Comparison of ENCODE assay signal across 16 cellular contexts in genomic region chr20:33687993-33688937, GRCh38. TPM values are rescaled to one million over a fixed set of nuclear protein-coding genes. Genes with fewer than 3 reads are reported as not detected.
DNase-seq lines count a peak whose midpoint lies in the region; ATAC-seq, FAIRE-seq and TF ChIP-seq lines count a peak whose summit lies in the region.
"Had no signal": no experiment of that assay in that cellular context is flagged by ENCODE, and none has a peak within 500 bp of the region (broad histone marks: within the 10 kb centered on the region; RNA-seq: fewer than 3 reads in every experiment).

No MANE protein-coding gene starts in this region.

- no peaks in the 10 kb centered on the region for H3K27me3 ChIP-seq in HepG2 (ENCODE audit: control insufficient read depth in 1 of 2, insufficient read depth in 2 of 2, low read length in 2 of 2)
- H3K27me3 ChIP-seq in right lobe of liver: no peaks in the 10 kb centered on the region
- H3K27me3 ChIP-seq: breast epithelium, gastrocnemius medialis had no signal

- in situ Hi-C loops in HepG2 (cut with HindIII; ENCODE audit: extremely low pct_ligation_motif_present, low pct_unique_long_range_greater_than_20kb): no loop called here

- H3K9me3 Mint-ChIP-seq in activated T-helper 17 cell treated with anti-CD3 and anti-CD28 coated beads, Interleukin-2, amount 50 U/mL, for 72 hours: no peaks in the 10 kb centered on the region
- H3K9me3 Mint-ChIP-seq in immature natural killer cell: no peaks in the 10 kb centered on the region
- H3K9me3 Mint-ChIP-seq: activated B cell treated with CpG ODN at 0.5 μM for 24 hours, memory B cell had no signal

- no peak for TF ChIP-seq RAD21 in HepG2 (CRISPR knock-in tag; IDR thresholded peaks at IDR 0.05)

- 50% methylated on average over 3 of the region's 3 CpGs for WGBS in HepG2 (ENCODE audit: low lambda C conversion rate)
- WGBS in right lobe of liver (ENCODE audit: insufficient coverage, low coverage, low lambda C conversion rate, missing lambda C conversion rate): 100% methylated on average over 2 of the region's 3 CpGs

- POLR2A ChIA-PET in HepG2 (lab: Yijun Ruan, JAX): interaction anchor here (0.7 to 1.2 kb wide), 4 partner anchors 14 to 424 kb away, joined by 3 to 4 read pairs (median 3); partner anchors contain the start of gene EIF2S2

- H3K36me3 ChIP-seq in HepG2 (replicated peaks in 1 of 2; ENCODE audit: control insufficient read depth in 1 of 2, insufficient read depth in 2 of 2, low read length in 2 of 2) (no peaks in the 10 kb centered on the region), right lobe of liver (no peaks in the 10 kb centered on the region)
- H3K36me3 ChIP-seq: breast epithelium, gastrocnemius medialis had no signal

- peak overlapping the region; percentile 84 for H3K27ac Mint-ChIP-seq in activated T-helper 17 cell treated with anti-CD3 and anti-CD28 coated beads, Interleukin-2, amount 50 U/mL, for 72 hours
- H3K27ac Mint-ChIP-seq in immature natural killer cell: peak overlapping the region; percentile 19 to 74 (median 58)
- H3K27ac Mint-ChIP-seq: activated B cell treated with CpG ODN at 0.5 μM for 24 hours, memory B cell had no signal

- peak overlapping the region; percentile 47 for H3K4me2 ChIP-seq in HepG2 (ENCODE audit: low read depth, low read length)

- H3K27me3 Mint-ChIP-seq in activated T-helper 17 cell treated with anti-CD3 and anti-CD28 coated beads, Interleukin-2, amount 50 U/mL, for 72 hours: no peaks in the 10 kb centered on the region
- peaks cover 0 to 2% (median 0%) of the 10 kb centered on the region in 3 donors for H3K27me3 Mint-ChIP-seq in immature natural killer cell (ENCODE audit: low read depth in 3 of 3)
- H3K27me3 Mint-ChIP-seq: activated B cell treated with CpG ODN at 0.5 μM for 24 hours, memory B cell had no signal

- TF ChIP-seq POLR2A in HepG2 (IDR thresholded peaks at IDR 0.05; ENCODE audit: insufficient read depth in 1 of 2, low read depth in 2 of 2, low read length in 2 of 2) (no peak), right lobe of liver (IDR thresholded peaks at IDR 0.05) (no peak)

- H3K4me3 ChIP-seq in HepG2 (replicated peaks in 1 of 3; ENCODE audit: insufficient read depth in 1 of 3, low read depth in 2 of 3, low read length in 3 of 3) (peak overlapping the region in 1 of 3 experiments; percentile 1; a peak in 1 of 6 replicates), right lobe of liver (no peak overlapping the region)
- H3K4me3 ChIP-seq: breast epithelium, gastrocnemius medialis, skin epidermis had no signal

- H3K9ac ChIP-seq in HepG2 (ENCODE audit: insufficient read depth, low read depth, low read length): peak overlapping the region; percentile 12; the same call in 1 of the 2 replicates

- intact Hi-C loops in HepG2 (cut with micrococcal nuclease; ENCODE audit: unreplicated experiment) (loop anchor here (2.0 to 5.0 kb wide), 3 partner anchors 15 to 124 kb away; partner anchors contain the start of gene CHMP4B), right lobe of liver (cut with DNase I) (no loop called here), posterior vena cava (cut with DNase I) (no loop called here)

- peak overlapping the region; percentile 23 for H2AFZ ChIP-seq in HepG2 (ENCODE audit: low read length)

- TF ChIP-seq CTCF in HepG2 (CRISPR knock-in tag; IDR thresholded peaks at IDR 0.05) (no peak), right lobe of liver (IDR thresholded peaks at IDR 0.05) (no peak)

- H3K79me2 ChIP-seq in HepG2 (ENCODE audit: insufficient read depth, low read length): peaks cover 18% of the 10 kb centered on the region

- H3K4me3 Mint-ChIP-seq in activated T-helper 17 cell treated with anti-CD3 and anti-CD28 coated beads, Interleukin-2, amount 50 U/mL, for 72 hours: peak overlapping the region; percentile 71
- no peak overlapping the region for H3K4me3 Mint-ChIP-seq in immature natural killer cell
- H3K4me3 Mint-ChIP-seq: activated B cell treated with CpG ODN at 0.5 μM for 24 hours had no signal

- FAIRE-seq in HepG2 (lab: Jason Lieb, UNC): no peak

- no peaks in the 10 kb centered on the region for H3K9me3 ChIP-seq in HepG2 (ENCODE audit: low read length)
- H3K9me3 ChIP-seq in right lobe of liver: no peaks in the 10 kb centered on the region
- H3K9me3 ChIP-seq: breast epithelium, gastrocnemius medialis had no signal

- DNase-seq in HepG2 (ENCODE audit: low spot score) (no peak), right lobe of liver (no peak), immature natural killer cell (no peak), retina (no peak), posterior vena cava (ENCODE audit: low spot score) (no peak), Ammon's horn (ENCODE audit: low spot score) (no peak)
- DNase-seq: activated B cell treated with CpG ODN at 0.5 μM for 24 hours, gastrocnemius medialis, Karpas-422, NCI-H146, NCI-H510A had no signal

- peaks cover 11% of the 10 kb centered on the region for H3K36me3 Mint-ChIP-seq in activated T-helper 17 cell treated with anti-CD3 and anti-CD28 coated beads, Interleukin-2, amount 50 U/mL, for 72 hours (ENCODE audit: low read depth)
- no peaks in the 10 kb centered on the region for H3K36me3 Mint-ChIP-seq in immature natural killer cell
- H3K36me3 Mint-ChIP-seq: memory B cell had no signal

- ATAC-seq in HepG2 (no peak), right lobe of liver (no peak), HG03432 (IDR thresholded peaks at IDR 0.05; ENCODE audit: unreplicated experiment) (no peak)
- peak; percentile 17 for ATAC-seq in activated T-helper 17 cell treated with anti-CD3 and anti-CD28 coated beads, Interleukin-2, amount 50 U/mL, for 72 hours (replicated peaks)
- ATAC-seq: gastrocnemius medialis had no signal

- TF ChIP-seq EP300 in HepG2 (IDR thresholded peaks at IDR 0.05; ENCODE audit: low read depth in 2 of 2, low read length in 2 of 2) (no peak), HepG2 (CRISPR knock-in tag; IDR thresholded peaks at IDR 0.05; ENCODE audit: borderline replicate concordance) (no peak)

- H3K4me1 Mint-ChIP-seq in activated T-helper 17 cell treated with anti-CD3 and anti-CD28 coated beads, Interleukin-2, amount 50 U/mL, for 72 hours: peaks cover 24% of the 10 kb centered on the region
- H3K4me1 Mint-ChIP-seq in immature natural killer cell: peaks cover 30 to 33% of the 10 kb centered on the region in 2 donors

- CTCF ChIA-PET in HepG2 (lab: Yijun Ruan, JAX; ENCODE audit: low intra/inter-chr PET ratio, low total read pairs): no interaction called here

- H3K4me1 ChIP-seq in HepG2 (ENCODE audit: insufficient read depth, low read length): peaks cover 75% of the 10 kb centered on the region
- peaks cover 0 to 3% (median 0%) of the 10 kb centered on the region in 4 donors for H3K4me1 ChIP-seq in right lobe of liver

- no peaks in the 10 kb centered on the region for H4K20me1 ChIP-seq in HepG2 (ENCODE audit: insufficient read depth, low read length)

- H3K27ac ChIP-seq in HepG2 (ENCODE audit: extremely low read length, insufficient read depth, low read length): no peak overlapping the region
- no peak overlapping the region for H3K27ac ChIP-seq in right lobe of liver
- H3K27ac ChIP-seq: breast epithelium, gastrocnemius medialis had no signal

- BruUV-seq in HepG2 (replicated peaks; lab: Mats Ljungman, UMichigan): no TSS peak

RNA-seq across cellular contexts. Expression of gene E2F1, which starts 2.1 kb away (rescaled TPM):
- 25.3 and 39.4 TPM in 2 replicates for total RNA-seq in HepG2 (2016; rRNA removed; fragmentation: Illumina TruSeq; extraction: Trizol)
- 23.5 and 26.5 TPM in 2 replicates for total RNA-seq in HepG2 (2016; cell fraction: cytosol; rRNA removed; fragmentation: Illumina TruSeq; extraction: Trizol; ENCODE audit: low read depth)
- 22.9 and 41.6 TPM in 2 replicates for total RNA-seq in HepG2 (2016; cell fraction: insoluble cytoplasmic fraction; rRNA removed; fragmentation: Illumina TruSeq; extraction: Trizol)
- total RNA-seq in HepG2 (2016; cell fraction: membrane; rRNA removed; fragmentation: Illumina TruSeq; extraction: Trizol): 49.7 and 51.9 TPM in 2 replicates
- total RNA-seq in HepG2 (2016; cell fraction: nucleus; rRNA removed; fragmentation: Illumina TruSeq; extraction: Trizol): 29.5 and 34.7 TPM in 2 replicates
- polyA plus RNA-seq in HepG2 (2011; rRNA removed): 22.5 and 25.5 TPM in 2 replicates
- polyA plus RNA-seq in HepG2 (2011; cell fraction: cytosol; rRNA removed): 14.5 and 25.4 TPM in 2 replicates
- polyA plus RNA-seq in HepG2 (2011; cell fraction: nucleus; rRNA removed): 50.7 and 66.4 TPM in 2 replicates
- polyA plus RNA-seq in HepG2 (2012): 14.4 and 23.5 TPM in 2 replicates
- polyA plus RNA-seq in HepG2 (2016; cell fraction: cytosol; fragmentation: Illumina TruSeq; extraction: Trizol; ENCODE audit: low read depth): 39.6 and 41.6 TPM in 2 replicates
- 32.3 and 37.3 TPM in 2 replicates for polyA plus RNA-seq in HepG2 (2016; cell fraction: insoluble cytoplasmic fraction; fragmentation: Illumina TruSeq; extraction: Trizol; ENCODE audit: low read depth)
- 56.5 and 59.4 TPM in 2 replicates for polyA plus RNA-seq in HepG2 (2016; cell fraction: membrane; fragmentation: Illumina TruSeq; extraction: Trizol; ENCODE audit: low read depth)
- polyA plus RNA-seq in HepG2 (2016; cell fraction: nucleus; fragmentation: Illumina TruSeq; extraction: Trizol; ENCODE audit: insufficient read depth, low read depth): 97.6 and 106 TPM in 2 replicates
- 35.0 and 64.5 TPM in 2 replicates for polyA minus RNA-seq in HepG2 (2011; rRNA and poly(A)+ RNA removed; ENCODE audit: low replicate concordance)
- polyA minus RNA-seq in HepG2 (2011; cell fraction: cytosol; rRNA and poly(A)+ RNA removed): 7.4 and 10.7 TPM in 2 replicates
- polyA minus RNA-seq in HepG2 (2011; cell fraction: nucleus; rRNA and poly(A)+ RNA removed): 8.0 and 10.6 TPM in 2 replicates
- 1 to 10 TPM in 2 of 6 experiments, under 1 TPM in 4; 0.24 to 8.8 (median 0.77) TPM for total RNA-seq in right lobe of liver
- total RNA-seq in activated T-helper 17 cell treated with anti-CD3 and anti-CD28 coated beads, Interleukin-2, amount 50 U/mL, for 72 hours: 10 to 100 TPM; 40.2 to 65.4 TPM
- 1 to 10 TPM; 1.5 to 2.5 (median 1.8) TPM for polyA plus RNA-seq in immature natural killer cell
- 1 to 10 TPM; 2.0 to 2.2 TPM for total RNA-seq in posterior vena cava

RNA-seq across cellular contexts. Expression of gene NECAB3, which starts 14.0 kb away (rescaled TPM):
- total RNA-seq in HepG2 (2016; rRNA removed; fragmentation: Illumina TruSeq; extraction: Trizol) (26.4 and 61.5 TPM in 2 replicates), right lobe of liver (10 to 100 TPM; 13.2 to 21.9 (median 19.2) TPM), posterior vena cava (10 to 100 TPM; 25.5 to 36.6 TPM)
- total RNA-seq in HepG2 (2016; cell fraction: cytosol; rRNA removed; fragmentation: Illumina TruSeq; extraction: Trizol; ENCODE audit: low read depth): 43.9 and 46.0 TPM in 2 replicates
- total RNA-seq in HepG2 (2016; cell fraction: insoluble cytoplasmic fraction; rRNA removed; fragmentation: Illumina TruSeq; extraction: Trizol): 23.2 and 62.1 TPM in 2 replicates
- total RNA-seq in HepG2 (2016; cell fraction: membrane; rRNA removed; fragmentation: Illumina TruSeq; extraction: Trizol): 62.7 and 67.8 TPM in 2 replicates
- 71.4 and 86.1 TPM in 2 replicates for total RNA-seq in HepG2 (2016; cell fraction: nucleus; rRNA removed; fragmentation: Illumina TruSeq; extraction: Trizol)
- polyA plus RNA-seq in HepG2 (2011; rRNA removed) (65.5 and 81.8 TPM in 2 replicates), immature natural killer cell (1 to 10 TPM; 2.5 to 3.8 (median 2.9) TPM)
- polyA plus RNA-seq in HepG2 (2011; cell fraction: cytosol; rRNA removed): 30.3 and 70.4 TPM in 2 replicates
- 585 and 688 TPM in 2 replicates for polyA plus RNA-seq in HepG2 (2011; cell fraction: nucleus; rRNA removed)
- 32.0 and 41.2 TPM in 2 replicates for polyA plus RNA-seq in HepG2 (2012)
- 18.6 and 21.1 TPM in 2 replicates for polyA plus RNA-seq in HepG2 (2016; cell fraction: cytosol; fragmentation: Illumina TruSeq; extraction: Trizol; ENCODE audit: low read depth)
- polyA plus RNA-seq in HepG2 (2016; cell fraction: insoluble cytoplasmic fraction; fragmentation: Illumina TruSeq; extraction: Trizol; ENCODE audit: low read depth): 21.8 and 29.6 TPM in 2 replicates
- polyA plus RNA-seq in HepG2 (2016; cell fraction: membrane; fragmentation: Illumina TruSeq; extraction: Trizol; ENCODE audit: low read depth): 29.2 TPM in 2 replicates
- 161 and 163 TPM in 2 replicates for polyA plus RNA-seq in HepG2 (2016; cell fraction: nucleus; fragmentation: Illumina TruSeq; extraction: Trizol; ENCODE audit: insufficient read depth, low read depth)
- 148 and 154 TPM in 2 replicates for polyA minus RNA-seq in HepG2 (2011; rRNA and poly(A)+ RNA removed; ENCODE audit: low replicate concordance)
- 27.1 and 33.2 TPM in 2 replicates for polyA minus RNA-seq in HepG2 (2011; cell fraction: cytosol; rRNA and poly(A)+ RNA removed)
- polyA minus RNA-seq in HepG2 (2011; cell fraction: nucleus; rRNA and poly(A)+ RNA removed): 103 and 112 TPM in 2 replicates
- 10 to 100 TPM; 20.8 to 26.5 TPM for total RNA-seq in activated T-helper 17 cell treated with anti-CD3 and anti-CD28 coated beads, Interleukin-2, amount 50 U/mL, for 72 hours

RNA-seq across cellular contexts. Expression of gene ACTL10, which starts 21.5 kb away (rescaled TPM):
- total RNA-seq in HepG2 (2016; rRNA removed; fragmentation: Illumina TruSeq; extraction: Trizol): not detected in 2 replicates
- not detected in 2 replicates for total RNA-seq in HepG2 (2016; cell fraction: cytosol; rRNA removed; fragmentation: Illumina TruSeq; extraction: Trizol; ENCODE audit: low read depth)
- total RNA-seq in HepG2 (2016; cell fraction: insoluble cytoplasmic fraction; rRNA removed; fragmentation: Illumina TruSeq; extraction: Trizol): not detected in 2 replicates
- total RNA-seq in HepG2 (2016; cell fraction: membrane; rRNA removed; fragmentation: Illumina TruSeq; extraction: Trizol): not detected in 2 replicates
- total RNA-seq in HepG2 (2016; cell fraction: nucleus; rRNA removed; fragmentation: Illumina TruSeq; extraction: Trizol): not detected in 2 replicates
- not detected in 2 replicates for polyA plus RNA-seq in HepG2 (2011; rRNA removed)
- polyA plus RNA-seq in HepG2 (2011; cell fraction: cytosol; rRNA removed): not detected in 2 replicates
- polyA plus RNA-seq in HepG2 (2011; cell fraction: nucleus; rRNA removed): not detected in 2 replicates
- polyA plus RNA-seq in HepG2 (2012): 0.11 and 0.12 TPM in 2 replicates
- polyA plus RNA-seq in HepG2 (2016; cell fraction: cytosol; fragmentation: Illumina TruSeq; extraction: Trizol; ENCODE audit: low read depth): not detected in 2 replicates
- polyA plus RNA-seq in HepG2 (2016; cell fraction: insoluble cytoplasmic fraction; fragmentation: Illumina TruSeq; extraction: Trizol; ENCODE audit: low read depth): not detected in 2 replicates
- polyA plus RNA-seq in HepG2 (2016; cell fraction: membrane; fragmentation: Illumina TruSeq; extraction: Trizol; ENCODE audit: low read depth): not detected in 2 replicates
- not detected in 2 replicates for polyA plus RNA-seq in HepG2 (2016; cell fraction: nucleus; fragmentation: Illumina TruSeq; extraction: Trizol; ENCODE audit: insufficient read depth, low read depth)
- 0.12 and 3.5 TPM in 2 replicates for polyA minus RNA-seq in HepG2 (2011; rRNA and poly(A)+ RNA removed; ENCODE audit: low replicate concordance)
- polyA minus RNA-seq in HepG2 (2011; cell fraction: cytosol; rRNA and poly(A)+ RNA removed): not detected in 2 replicates
- not detected in 2 replicates for polyA minus RNA-seq in HepG2 (2011; cell fraction: nucleus; rRNA and poly(A)+ RNA removed)
- total RNA-seq in right lobe of liver: 1 to 10 TPM in 1 of 6 experiments, under 1 TPM in 4, not detected in 1; 0.20 to 1.1 (median 0.56) TPM
- total RNA-seq in activated T-helper 17 cell treated with anti-CD3 and anti-CD28 coated beads, Interleukin-2, amount 50 U/mL, for 72 hours: 1 to 10 TPM; 1.5 to 2.6 TPM
- 1 to 10 TPM; 3.4 to 7.0 (median 3.9) TPM for polyA plus RNA-seq in immature natural killer cell
- 1 to 10 TPM; 1.2 to 1.4 TPM for total RNA-seq in posterior vena cava

RNA-seq across cellular contexts. Expression of gene C20orf144, which starts 26.1 kb away (rescaled TPM):
- 0.09 and 0.14 TPM in 2 replicates for total RNA-seq in HepG2 (2016; rRNA removed; fragmentation: Illumina TruSeq; extraction: Trizol)
- total RNA-seq in HepG2 (2016; cell fraction: cytosol; rRNA removed; fragmentation: Illumina TruSeq; extraction: Trizol; ENCODE audit: low read depth): 0.30 and 0.35 TPM in 2 replicates
- total RNA-seq in HepG2 (2016; cell fraction: insoluble cytoplasmic fraction; rRNA removed; fragmentation: Illumina TruSeq; extraction: Trizol): 0.11 TPM in 1 of 2 replicates, not detected in the other
- total RNA-seq in HepG2 (2016; cell fraction: membrane; rRNA removed; fragmentation: Illumina TruSeq; extraction: Trizol): 0.37 and 0.38 TPM in 2 replicates
- total RNA-seq in HepG2 (2016; cell fraction: nucleus; rRNA removed; fragmentation: Illumina TruSeq; extraction: Trizol): 0.31 and 0.37 TPM in 2 replicates
- polyA plus RNA-seq in HepG2 (2011; rRNA removed): 0.16 TPM in 2 replicates
- 0.17 and 0.29 TPM in 2 replicates for polyA plus RNA-seq in HepG2 (2011; cell fraction: cytosol; rRNA removed)
- 0.18 and 0.24 TPM in 2 replicates for polyA plus RNA-seq in HepG2 (2011; cell fraction: nucleus; rRNA removed)
- polyA plus RNA-seq in HepG2 (2012): 0.21 and 0.32 TPM in 2 replicates
- 0.12 and 0.15 TPM in 2 replicates for polyA plus RNA-seq in HepG2 (2016; cell fraction: cytosol; fragmentation: Illumina TruSeq; extraction: Trizol; ENCODE audit: low read depth)
- polyA plus RNA-seq in HepG2 (2016; cell fraction: insoluble cytoplasmic fraction; fragmentation: Illumina TruSeq; extraction: Trizol; ENCODE audit: low read depth): 0.20 and 0.21 TPM in 2 replicates
- polyA plus RNA-seq in HepG2 (2016; cell fraction: membrane; fragmentation: Illumina TruSeq; extraction: Trizol; ENCODE audit: low read depth): 0.27 and 0.39 TPM in 2 replicates
- polyA plus RNA-seq in HepG2 (2016; cell fraction: nucleus; fragmentation: Illumina TruSeq; extraction: Trizol; ENCODE audit: insufficient read depth, low read depth): not detected in 2 replicates
- polyA minus RNA-seq in HepG2 (2011; rRNA and poly(A)+ RNA removed; ENCODE audit: low replicate concordance): 0.58 TPM in 1 of 2 replicates, not detected in the other
- polyA minus RNA-seq in HepG2 (2011; cell fraction: cytosol; rRNA and poly(A)+ RNA removed): not detected in 2 replicates
- polyA minus RNA-seq in HepG2 (2011; cell fraction: nucleus; rRNA and poly(A)+ RNA removed): 0.26 TPM in 1 of 2 replicates, not detected in the other
- under 1 TPM in 1 of 6 experiments, not detected in 5; 0.18 TPM for total RNA-seq in right lobe of liver
- total RNA-seq in activated T-helper 17 cell treated with anti-CD3 and anti-CD28 coated beads, Interleukin-2, amount 50 U/mL, for 72 hours: under 1 TPM; 0.26 to 0.41 TPM
- polyA plus RNA-seq in immature natural killer cell: under 1 TPM in 2 of 3 donors, not detected in 1; 0.13 to 0.22 TPM
- total RNA-seq in posterior vena cava: not detected
- total RNA-seq: gastrocnemius medialis had no signal

RNA-seq across cellular contexts. Expression of gene PXMP4, which starts 31.8 kb away (rescaled TPM):
- total RNA-seq in HepG2 (2016; rRNA removed; fragmentation: Illumina TruSeq; extraction: Trizol) (not detected in 2 replicates), right lobe of liver (10 to 100 TPM in 4 of 6 experiments, 1 to 10 TPM in 2; 5.5 to 17.8 (median 12.9) TPM), posterior vena cava (1 to 10 TPM; 5.2 to 9.0 TPM)
- not detected in 2 replicates for total RNA-seq in HepG2 (2016; cell fraction: cytosol; rRNA removed; fragmentation: Illumina TruSeq; extraction: Trizol; ENCODE audit: low read depth)
- total RNA-seq in HepG2 (2016; cell fraction: insoluble cytoplasmic fraction; rRNA removed; fragmentation: Illumina TruSeq; extraction: Trizol): not detected in 2 replicates
- total RNA-seq in HepG2 (2016; cell fraction: membrane; rRNA removed; fragmentation: Illumina TruSeq; extraction: Trizol): not detected in 2 replicates
- total RNA-seq in HepG2 (2016; cell fraction: nucleus; rRNA removed; fragmentation: Illumina TruSeq; extraction: Trizol): not detected in 2 replicates
- polyA plus RNA-seq in HepG2 (2011; rRNA removed) (not detected in 2 replicates), immature natural killer cell (10 to 100 TPM in 2 of 3 donors, 1 to 10 TPM in 1; 6.8 to 16.6 (median 14.1) TPM)
- polyA plus RNA-seq in HepG2 (2011; cell fraction: cytosol; rRNA removed): 0.01 TPM in 1 of 2 replicates, not detected in the other
- not detected in 2 replicates for polyA plus RNA-seq in HepG2 (2011; cell fraction: nucleus; rRNA removed)
- 0.07 TPM in 1 of 2 replicates, not detected in the other for polyA plus RNA-seq in HepG2 (2012)
- polyA plus RNA-seq in HepG2 (2016; cell fraction: cytosol; fragmentation: Illumina TruSeq; extraction: Trizol; ENCODE audit: low read depth): not detected in 2 replicates
- not detected in 2 replicates for polyA plus RNA-seq in HepG2 (2016; cell fraction: insoluble cytoplasmic fraction; fragmentation: Illumina TruSeq; extraction: Trizol; ENCODE audit: low read depth)
- polyA plus RNA-seq in HepG2 (2016; cell fraction: membrane; fragmentation: Illumina TruSeq; extraction: Trizol; ENCODE audit: low read depth): not detected in 2 replicates
- polyA plus RNA-seq in HepG2 (2016; cell fraction: nucleus; fragmentation: Illumina TruSeq; extraction: Trizol; ENCODE audit: insufficient read depth, low read depth): not detected in 2 replicates
- polyA minus RNA-seq in HepG2 (2011; rRNA and poly(A)+ RNA removed; ENCODE audit: low replicate concordance): 0.20 and 11.4 TPM in 2 replicates
- not detected in 2 replicates for polyA minus RNA-seq in HepG2 (2011; cell fraction: cytosol; rRNA and poly(A)+ RNA removed)
- polyA minus RNA-seq in HepG2 (2011; cell fraction: nucleus; rRNA and poly(A)+ RNA removed): not detected in 2 replicates
- 1 to 10 TPM; 6.7 to 8.0 TPM for total RNA-seq in activated T-helper 17 cell treated with anti-CD3 and anti-CD28 coated beads, Interleukin-2, amount 50 U/mL, for 72 hours
